Comparison of ENCODE assay signal across 9 cellular contexts in genomic region chrX:14027511-14028019, GRCh38. TPM values are rescaled to one million over a fixed set of nuclear protein-coding genes. Genes with fewer than 3 reads are reported as not detected.
DNase-seq lines count a peak whose midpoint lies in the region; ATAC-seq and TF ChIP-seq lines count a peak whose summit lies in the region.
"Had no signal": no experiment of that assay in that cellular context is flagged by ENCODE, and none has a peak within 500 bp of the region (broad histone marks: within the 10 kb centered on the region; RNA-seq: fewer than 3 reads in every experiment).

No MANE protein-coding gene starts in this region.

- ATAC-seq in GM18498 (IDR thresholded peaks at IDR 0.05; ENCODE audit: unreplicated experiment) (peak; percentile 43), Right ventricle myocardium superior (ENCODE audit: poor library complexity) (no peak)
- ATAC-seq: Panc1 had no signal

- H3K36me3 ChIP-seq in uterus = no peaks in the 10 kb centered on the region

- DNase-seq in H4 (ENCODE audit: low spot score) = peak; percentile 7
- peak; percentile 91 for DNase-seq in RKO (ENCODE audit: low spot score)
- DNase-seq in fibroblast of the aortic adventitia (ENCODE audit: low read depth) = peak; percentile 75
- DNase-seq in uterus = no peak
- no peak for DNase-seq in NCI-H128 (lab: John Stamatoyannopoulos, UW; ENCODE audit: unreplicated experiment)
- DNase-seq in HT-29 (ENCODE audit: low spot score) = no peak
- DNase-seq in Right ventricle myocardium superior = no peak

- H3K4me1 ChIP-seq in uterus = no peaks in the 10 kb centered on the region

- TF ChIP-seq CTCF in fibroblast of the aortic adventitia (IDR thresholded peaks at IDR 0.05; ENCODE audit: insufficient read depth, low read length) (no peak), uterus (IDR thresholded peaks at IDR 0.05) (no peak)

- no peaks in the 10 kb centered on the region for H3K9me3 ChIP-seq in uterus

- TF ChIP-seq POLR2A in uterus (IDR thresholded peaks at IDR 0.05) = no peak

- H3K4me3 ChIP-seq in fibroblast of the aortic adventitia (ENCODE audit: low read depth, low read length) = no peak overlapping the region
- no peak overlapping the region for H3K4me3 ChIP-seq in uterus

- intact Hi-C loops in uterus (cut with DNase I; ENCODE audit: low total_unique reads) = no loop called here
- intact Hi-C loops in Right ventricle myocardium superior (cut with DNase I) = no loop called here

- H3K27ac ChIP-seq in uterus = no peak overlapping the region

- no peaks in the 10 kb centered on the region for H3K27me3 ChIP-seq in uterus

RNA-seq across cellular contexts. Expression of gene GEMIN8, which starts 2.1 kb away (rescaled TPM):
- 7.7 and 8.4 TPM in 2 replicates for total RNA-seq in H4 (2014; rRNA removed; shearing (Covaris generic))
- total RNA-seq in fibroblast of the aortic adventitia (ENCODE audit: low replicate concordance) = 7.3 and 16.6 TPM in 2 replicates
- 10 to 100 TPM; 20.0 to 59.1 (median 31.7) TPM for total RNA-seq in uterus
- 16.3 and 22.4 TPM in 2 replicates for total RNA-seq in HT-29 (2014; rRNA removed; shearing (Covaris generic))
- total RNA-seq in Right ventricle myocardium superior = 7.6 TPM

Comparison
In these comparisons a context has a peak if more than half of its experiments do, and no peak if none do; other contexts are left out.
1. DNase-seq: peak in H4 (single experiment), RKO (single experiment) and fibroblast of the aortic adventitia (single experiment); none in uterus (0 of 2), NCI-H128 (single experiment), HT-29 (single experiment) and Right ventricle myocardium superior (single experiment).